9 cellular contexts compared by ENCODE assay signal in the genomic region with DNA sequence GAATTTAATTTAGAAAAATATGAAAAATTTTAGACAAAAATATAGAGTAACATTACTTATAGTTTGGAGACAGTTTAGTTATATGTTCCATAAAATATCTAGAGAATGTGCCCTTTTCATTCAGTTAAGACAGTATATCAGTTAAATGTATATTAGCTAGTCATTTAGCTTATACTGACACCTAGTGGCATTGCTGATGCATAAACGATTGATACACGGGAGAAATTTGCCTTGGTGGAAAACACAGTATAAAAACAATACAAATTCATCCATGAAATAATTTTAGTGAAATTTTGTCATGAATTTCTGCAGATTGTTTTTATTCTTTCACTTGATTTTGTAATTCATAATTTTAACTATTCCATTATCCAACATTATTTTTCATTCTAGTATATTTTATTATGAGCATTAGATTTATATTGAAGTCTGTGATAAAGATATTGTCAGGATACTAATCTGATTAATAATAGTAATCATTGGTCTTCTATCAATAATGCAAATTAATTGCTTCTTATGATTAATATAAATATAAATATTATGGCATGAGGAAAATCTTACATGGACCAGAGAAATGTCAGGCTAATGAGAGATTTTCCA.
DNase-seq lines count a peak whose midpoint lies in the region; ATAC-seq and TF ChIP-seq lines count a peak whose summit lies in the region.
"Had no signal": no experiment of that assay in that cellular context is flagged by ENCODE, and none has a peak within 500 bp of the region (broad histone marks: within the 10 kb centered on the region; RNA-seq: fewer than 3 reads in every experiment).

No MANE protein-coding gene starts in this region.

- H3K9ac ChIP-seq in PC-3 (ENCODE audit: low read length) = no peak overlapping the region

- no peaks in the 10 kb centered on the region for H4K20me1 ChIP-seq in PC-3 (ENCODE audit: low read length)

- peaks cover 4% of the 10 kb centered on the region for H3K4me1 ChIP-seq in PC-3 (ENCODE audit: insufficient read depth, low read length)

- CTCF ChIA-PET in PC-3 (lab: Charles Lee) = interaction anchor here (0.6 to 0.7 kb wide), 2 partner anchors 180 to 599 kb away, joined by 4 to 6 read pairs; no protein-coding TSS in a partner anchor
- CTCF ChIA-PET in activated CD4-positive, alpha-beta T cell treated with anti-CD3 and anti-CD28 coated beads for 36 hours (lab: Charles Lee) = interaction anchor here (1.1 to 2.2 kb wide), 7 partner anchors 19 to 603 kb away, joined by 3 to 26 read pairs (median 6); no protein-coding TSS in a partner anchor

- no peak overlapping the region for H3K4me3 Mint-ChIP-seq in progenitor cell of endocrine pancreas (ENCODE audit: low read depth)
- H3K4me3 Mint-ChIP-seq in activated CD4-positive, alpha-beta T cell treated with anti-CD3 and anti-CD28 coated beads for 36 hours = no peak overlapping the region
- H3K4me3 Mint-ChIP-seq: activated B cell treated with CpG ODN at 0.5 μM for 24 hours had no signal

- no peaks in the 10 kb centered on the region for H3F3A ChIP-seq in PC-3 (ENCODE audit: low read length, unreplicated experiment)

- H3K36me3 Mint-ChIP-seq in progenitor cell of endocrine pancreas (ENCODE audit: insufficient read depth) = no peaks in the 10 kb centered on the region
- H3K36me3 Mint-ChIP-seq in activated CD4-positive, alpha-beta T cell treated with anti-CD3 and anti-CD28 coated beads for 36 hours (ENCODE audit: low read depth) = no peaks in the 10 kb centered on the region

- intact Hi-C loops in PC-3 (cut with micrococcal nuclease) = loop anchor here (1.0 to 5.0 kb wide), 4 partner anchors 220 to 600 kb away; a partner anchor contains a TSS
- intact Hi-C loops in activated CD4-positive, alpha-beta T cell treated with anti-CD3 and anti-CD28 coated beads for 36 hours (cut with DNase I, micrococcal nuclease) = loop anchor here (1.0 to 10.0 kb wide), 3 partner anchors 555 to 957 kb away; no protein-coding TSS in a partner anchor

- H3K9me2 ChIP-seq in PC-3 (replicated peaks; ENCODE audit: low read length) = no peaks in the 10 kb centered on the region

- H3K4me1 Mint-ChIP-seq in progenitor cell of endocrine pancreas (ENCODE audit: low read depth) = peaks cover 15% of the 10 kb centered on the region
- H3K4me1 Mint-ChIP-seq in activated CD4-positive, alpha-beta T cell treated with anti-CD3 and anti-CD28 coated beads for 36 hours = no peaks in the 10 kb centered on the region
- H3K4me1 Mint-ChIP-seq: activated B cell treated with CpG ODN at 0.5 μM for 24 hours had no signal

- no peak overlapping the region for H3K27ac ChIP-seq in PC-3 (ENCODE audit: low read length)

- no TSS peak for BruUV-seq in PC-3 (replicated peaks; lab: Mats Ljungman, UMichigan)

- no peak overlapping the region for H3K27ac Mint-ChIP-seq in progenitor cell of endocrine pancreas
- H3K27ac Mint-ChIP-seq in activated CD4-positive, alpha-beta T cell treated with anti-CD3 and anti-CD28 coated beads for 36 hours = no peak overlapping the region
- H3K27ac Mint-ChIP-seq: activated B cell treated with CpG ODN at 0.5 μM for 24 hours had no signal

- H2AFZ ChIP-seq in PC-3 (ENCODE audit: low read length) = no peak overlapping the region

- no peaks in the 10 kb centered on the region for H3K36me3 ChIP-seq in PC-3 (ENCODE audit: low read depth, low read length)

- H3K4me2 ChIP-seq in PC-3 (ENCODE audit: low read length) = no peak overlapping the region

- no peaks in the 10 kb centered on the region for H3K27me3 Mint-ChIP-seq in progenitor cell of endocrine pancreas
- H3K27me3 Mint-ChIP-seq in activated CD4-positive, alpha-beta T cell treated with anti-CD3 and anti-CD28 coated beads for 36 hours = no peaks in the 10 kb centered on the region
- H3K27me3 Mint-ChIP-seq: activated B cell treated with CpG ODN at 0.5 μM for 24 hours had no signal

- POLR2A ChIA-PET in PC-3 (lab: Charles Lee; ENCODE audit: unreplicated experiment) = no interaction called here
- POLR2A ChIA-PET in activated CD4-positive, alpha-beta T cell treated with anti-CD3 and anti-CD28 coated beads for 36 hours (lab: Charles Lee) = no interaction called here

- H3K9me3 ChIP-seq in PC-3 (ENCODE audit: low read length) = no peaks in the 10 kb centered on the region

- ATAC-seq in GM21367 (IDR thresholded peaks at IDR 0.05; ENCODE audit: unreplicated experiment) (peak; percentile 80), PC-3 (peak; percentile 33; the same call in 1 of the 2 replicates)
- ATAC-seq in activated CD4-positive, alpha-beta T cell treated with anti-CD3 and anti-CD28 coated beads for 36 hours = no peak

- H3K4me3 ChIP-seq in PC-3 (ENCODE audit: low read length) (no peak overlapping the region), epithelial cell of proximal tubule (ENCODE audit: low read depth, low read length) (no peak overlapping the region)

- no peaks in the 10 kb centered on the region for H3K27me3 ChIP-seq in PC-3 (ENCODE audit: low read length)

- H3K9me3 Mint-ChIP-seq in progenitor cell of endocrine pancreas (ENCODE audit: low read depth) = no peaks in the 10 kb centered on the region
- no peaks in the 10 kb centered on the region for H3K9me3 Mint-ChIP-seq in activated CD4-positive, alpha-beta T cell treated with anti-CD3 and anti-CD28 coated beads for 36 hours (ENCODE audit: low read depth)
- H3K9me3 Mint-ChIP-seq: activated B cell treated with CpG ODN at 0.5 μM for 24 hours had no signal

- peak; percentile 71 for TF ChIP-seq CTCF in PC-3 (conservative IDR thresholded peaks at IDR 0.05; ENCODE audit: low read depth, low read length)
- peak; percentile 72 for TF ChIP-seq CTCF in epithelial cell of proximal tubule (conservative IDR thresholded peaks at IDR 0.05; ENCODE audit: low read depth, low read length)
- peak; percentile 82 for TF ChIP-seq CTCF in progenitor cell of endocrine pancreas (IDR thresholded peaks at IDR 0.05; ENCODE audit: unreplicated experiment)

- DNase-seq in EH (ENCODE audit: low read depth) (peak; percentile 57), HT1080 (ENCODE audit: low read depth) (peak; percentile 20), PC-3 (peak; percentile 64), epithelial cell of proximal tubule (ENCODE audit: low read depth) (peak; percentile 9), progenitor cell of endocrine pancreas (ENCODE audit: low spot score, unreplicated experiment) (no peak)
- DNase-seq in activated CD4-positive, alpha-beta T cell treated with anti-CD3 and anti-CD28 coated beads for 36 hours = no peak
- DNase-seq in stimulated activated CD4-positive, alpha-beta T cell treated with anti-CD3 and anti-CD28 coated beads, Interleukin-15, amount 100 ng/mL, for 24 hours = no peak
- DNase-seq: activated B cell treated with CpG ODN at 0.5 μM for 24 hours had no signal

- no peaks in the 10 kb centered on the region for H3K79me2 ChIP-seq in PC-3 (ENCODE audit: low read length)

Comparison
In these comparisons a context has a peak if more than half of its experiments do, and no peak if none do; other contexts are left out.
1. DNase-seq: peak in EH (single experiment), HT1080 (single experiment), PC-3 (single experiment) and epithelial cell of proximal tubule (single experiment); none in progenitor cell of endocrine pancreas (single experiment), activated CD4-positive, alpha-beta T cell treated with anti-CD3 and anti-CD28 coated beads for 36 hours (single experiment) and stimulated activated CD4-positive, alpha-beta T cell treated with anti-CD3 and anti-CD28 coated beads, Interleukin-15, amount 100 ng/mL, for 24 hours (single experiment).
2. Peak in every context shown above with its lines, with median percentiles within 50 percentile points of each other: CTCF ChIP-seq.